ENCODE assay signal across 24 cellular contexts in genomic region chr2:172834881-172835280, GRCh38.
DNase-seq lines count a peak whose midpoint lies in the region; ATAC-seq and TF ChIP-seq lines count a peak whose summit lies in the region.
"Had no signal": no experiment of that assay in that cellular context is flagged by ENCODE, and none has a peak within 500 bp of the region (broad histone marks: within the 10 kb centered on the region; RNA-seq: fewer than 3 reads in every experiment).

No MANE protein-coding gene starts in this region.

- no peak for TF ChIP-seq POLR2A in heart left ventricle (IDR thresholded peaks at IDR 0.05)

- H3K4me3 ChIP-seq in right cardiac atrium (ENCODE audit: low read length) (no peak overlapping the region), heart left ventricle (no peak overlapping the region), MM.1S (ENCODE audit: low read length) (no peak overlapping the region)
- H3K4me3 ChIP-seq: gastrocnemius medialis, left lung, MG63, mucosa of descending colon, right atrium auricular region had no signal

- no peak overlapping the region for H3K4me2 ChIP-seq in MM.1S (ENCODE audit: low read depth, low read length)

- WGBS in right cardiac atrium: 87% methylated on average over 6 of the region's 6 CpGs
- WGBS in heart left ventricle, 4 donors: 88 to 94% (median 93%) methylated on average over 6 of the region's 6 CpGs

- H3K4me1 ChIP-seq in right cardiac atrium (ENCODE audit: control insufficient read depth, insufficient read depth, low read length): peaks cover 2% of the 10 kb centered on the region
- peaks cover 0 to 23% (median 4%) of the 10 kb centered on the region in 12 donors for H3K4me1 ChIP-seq in heart left ventricle
- peaks cover 22% of the 10 kb centered on the region for H3K4me1 ChIP-seq in foreskin keratinocyte
- 0 out of 2 replicates have a peak, but pooled peaks cover 3% of the 10 kb centered on the region for H3K4me1 ChIP-seq in MM.1S (ENCODE audit: low read length)
- H3K4me1 ChIP-seq: left lung had no signal

- DNase-seq in right cardiac atrium (no peak), heart left ventricle (no peak), NCI-H460 (ENCODE audit: extremely low read depth, low read depth) (peak; percentile 48), foreskin keratinocyte (no peak), MM.1S (no peak), GM20000 (ENCODE audit: low spot score) (no peak)
- DNase-seq in activated naive CD4-positive, alpha-beta T cell (lab: John Stamatoyannopoulos, UW): no peak
- no peak for DNase-seq in activated CD4-positive, alpha-beta T cell treated with anti-CD3 and anti-CD28 coated beads for 48 hours
- DNase-seq: ACHN; activated CD4-positive, alpha-beta memory T cell treated with anti-CD3 and anti-CD28 coated beads, Interleukin-2, amount 10 ng/mL, durations not matched to agents 7 days and 5 days; activated T-cell treated with anti-CD3 and anti-CD28 coated beads, Interleukin-2, amount 50 U/mL, for 4 hours; cortex of kidney; DMS 273 treated with DMSO at 0.1 percent for 48 hours; gastrocnemius medialis; left lung; MG63; mucosa of descending colon; occipital lobe; Right ventricle myocardium superior; stimulated activated naive CD4-positive, alpha-beta T cell had no signal

- H3K79me2 ChIP-seq in MM.1S (ENCODE audit: low read length): no peaks in the 10 kb centered on the region

- H3K9ac ChIP-seq in MM.1S (ENCODE audit: low read length): no peak overlapping the region

- ATAC-seq in right cardiac atrium (no peak), heart left ventricle (no peak), foreskin keratinocyte (no peak)
- ATAC-seq: activated naive CD4-positive, alpha-beta T cell treated with anti-CD3 and anti-CD28 coated beads, Interleukin-2, amount 50 U/mL, for 72 hours; activated T-cell treated with anti-CD3 and anti-CD28 coated beads, Interleukin-2, amount 50 U/mL, for 4 hours; gastrocnemius medialis; left lung; mucosa of descending colon had no signal

- no peaks in the 10 kb centered on the region for H3K9me3 ChIP-seq in right cardiac atrium (ENCODE audit: control insufficient read depth, low read length)
- no peaks in the 10 kb centered on the region for H3K9me3 ChIP-seq in heart left ventricle
- H3K9me3 ChIP-seq in MM.1S (replicated peaks; ENCODE audit: insufficient read depth, low read length): no peaks in the 10 kb centered on the region
- H3K9me3 ChIP-seq: gastrocnemius medialis, left lung, mucosa of descending colon, right atrium auricular region had no signal

- H3K36me3 ChIP-seq in heart left ventricle (no peaks in the 10 kb centered on the region), MM.1S (replicated peaks; ENCODE audit: insufficient read depth, low read length) (no peaks in the 10 kb centered on the region)
- H3K36me3 ChIP-seq: gastrocnemius medialis, left lung, MG63, right atrium auricular region had no signal

- H3K27me3 ChIP-seq in right cardiac atrium (ENCODE audit: control insufficient read depth, insufficient read depth) (no peaks in the 10 kb centered on the region), heart left ventricle (no peaks in the 10 kb centered on the region), foreskin keratinocyte (no peaks in the 10 kb centered on the region), MM.1S (replicated peaks; ENCODE audit: insufficient read depth, low read length) (no peaks in the 10 kb centered on the region)
- H3K27me3 ChIP-seq: gastrocnemius medialis, left lung, MG63, right atrium auricular region had no signal

- H2AFZ ChIP-seq in MM.1S (ENCODE audit: low read length): no peak overlapping the region

- intact Hi-C loops in right cardiac atrium (cut with DNase I): no loop called here
- intact Hi-C loops in heart left ventricle (cut with DNase I): no loop called here

- H4K20me1 ChIP-seq in MM.1S (ENCODE audit: insufficient read depth, low read length): no peaks in the 10 kb centered on the region

- H3K9me2 ChIP-seq in MM.1S (replicated peaks; ENCODE audit: insufficient read depth, low read length): no peaks in the 10 kb centered on the region

- no peak for TF ChIP-seq CTCF in heart left ventricle (IDR thresholded peaks at IDR 0.05)
- TF ChIP-seq CTCF in foreskin keratinocyte (conservative IDR thresholded peaks at IDR 0.05): no peak
- TF ChIP-seq CTCF in MM.1S (IDR thresholded peaks at IDR 0.05; ENCODE audit: low read length): no peak
- no peak for TF ChIP-seq CTCF in GM20000 (IDR thresholded peaks at IDR 0.05; ENCODE audit: extremely low read depth, missing control alignments)

- H3K27ac ChIP-seq in right cardiac atrium (ENCODE audit: low read length) (peak overlapping the region; percentile 17), heart left ventricle (no peak overlapping the region), foreskin keratinocyte (peak overlapping the region; percentile 7), MM.1S (ENCODE audit: low read length) (no peak overlapping the region)
- H3K27ac ChIP-seq: C4-2B, VCaP had no signal

- H3F3A ChIP-seq in MM.1S (ENCODE audit: insufficient read depth, low read length): no peaks in the 10 kb centered on the region

Comparison
In these comparisons a context has a peak if more than half of its experiments do, and no peak if none do; other contexts are left out.
1. H3K27ac ChIP-seq: peak in right cardiac atrium (single experiment) and foreskin keratinocyte (single experiment); none in heart left ventricle (0 of 12) and MM.1S (single experiment).